ENCODE assay signal across 16 cellular contexts in the genomic region with DNA sequence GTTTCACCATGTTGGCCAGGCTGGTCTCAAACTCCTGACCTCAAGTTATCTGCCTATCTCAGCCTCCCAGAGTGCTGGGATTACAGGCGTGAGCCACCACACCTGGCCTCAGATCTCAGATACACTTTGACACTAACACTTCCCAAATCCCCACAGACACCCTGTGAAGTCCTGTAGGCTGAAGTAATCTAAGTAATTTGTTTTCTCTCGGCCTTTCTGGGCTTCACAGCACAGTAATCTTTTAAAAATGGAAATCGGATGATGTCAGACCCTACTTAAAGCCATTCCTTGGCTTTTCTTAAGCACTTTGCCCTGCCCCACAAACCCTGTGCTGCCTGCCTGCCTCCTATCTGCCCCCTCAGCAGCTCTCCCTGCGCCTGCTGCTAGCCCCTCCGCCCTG. TPM values are rescaled to one million over a fixed set of nuclear protein-coding genes. Genes with fewer than 3 reads are reported as not detected.
DNase-seq lines count a peak whose midpoint lies in the region; ATAC-seq and TF ChIP-seq lines count a peak whose summit lies in the region.
"Had no signal": no experiment of that assay in that cellular context is flagged by ENCODE, and none has a peak within 500 bp of the region (broad histone marks: within the 10 kb centered on the region; RNA-seq: fewer than 3 reads in every experiment).

No MANE protein-coding gene starts in this region.

- no peaks in the 10 kb centered on the region for H3K9me3 ChIP-seq in H9 (ENCODE audit: control insufficient read depth, low read depth, low read length)
- no peaks in the 10 kb centered on the region for H3K9me3 ChIP-seq in mucosa of descending colon
- H3K9me3 ChIP-seq: MG63, psoas muscle, stomach had no signal

- H3K9ac ChIP-seq in H9 (ENCODE audit: extremely low read depth, insufficient read length, low read length): no peak overlapping the region

- H3K56ac ChIP-seq in H9 (ENCODE audit: insufficient read length, low read depth, low read length): no peak overlapping the region

- no peak overlapping the region for H2AK5ac ChIP-seq in H9 (ENCODE audit: insufficient read length, low read length)

- H4K5ac ChIP-seq in H9 (ENCODE audit: insufficient read length, low read depth, low read length): no peak overlapping the region

- H2BK120ac ChIP-seq in H9 (ENCODE audit: low read depth, low read length, poor library complexity, severe bottlenecking): no peak overlapping the region

- H4K8ac ChIP-seq in H9 (replicated peaks; ENCODE audit: insufficient read length, low read depth, low read length): no peak overlapping the region

- TF ChIP-seq CTCF in CD14-positive monocyte (IDR thresholded peaks at IDR 0.05): no peak
- no peak for TF ChIP-seq CTCF in H9 (conservative IDR thresholded peaks at IDR 0.05)
- TF ChIP-seq CTCF in brain (conservative IDR thresholded peaks at IDR 0.05): no peak
- TF ChIP-seq CTCF in nephron progenitor cell (IDR thresholded peaks at IDR 0.05): no peak
- no peak for TF ChIP-seq CTCF in mucosa of descending colon (IDR thresholded peaks at IDR 0.05)

- H2BK15ac ChIP-seq in H9 (ENCODE audit: low read depth, low read length): no peak overlapping the region

- H3K4me2 ChIP-seq in H9 (ENCODE audit: insufficient read depth, insufficient read length, low read length): no peak overlapping the region

- intact Hi-C loops in CD14-positive monocyte (cut with micrococcal nuclease): no loop called here
- intact Hi-C loops in mucosa of descending colon (cut with DNase I, micrococcal nuclease): no loop called here

- H3K79me1 ChIP-seq in H9 (ENCODE audit: insufficient read depth, low read depth, low read length, poor library complexity, severe bottlenecking): peaks cover 5% of the 10 kb centered on the region

- H3K23me2 ChIP-seq in H9 (ENCODE audit: insufficient read length, low read depth, low read length, poor library complexity, severe bottlenecking): no peaks in the 10 kb centered on the region

- H3K9me3 Mint-ChIP-seq in CD14-positive monocyte (no peaks in the 10 kb centered on the region), H9 (no peaks in the 10 kb centered on the region), brain (peaks cover 0 to 3% (median 0%) of the 10 kb centered on the region in 5 experiments), nephron progenitor cell (peaks cover 5% of the 10 kb centered on the region)
- no peaks in the 10 kb centered on the region for H3K9me3 Mint-ChIP-seq in natural killer cell treated with Interleukin-12 subunit alpha and Interleukin-12 subunit beta and Interleukin-15 and Interleukin-18, amount 100 ng/mL, for 72 hours

- H3K4me3 Mint-ChIP-seq in CD14-positive monocyte (no peak overlapping the region), H9 (no peak overlapping the region), brain (no peak overlapping the region), nephron progenitor cell (no peak overlapping the region)
- H3K4me3 Mint-ChIP-seq in natural killer cell treated with Interleukin-12 subunit alpha and Interleukin-12 subunit beta and Interleukin-15 and Interleukin-18, amount 100 ng/mL, for 72 hours: no peak overlapping the region

- no peaks in the 10 kb centered on the region for H3K27me3 Mint-ChIP-seq in CD14-positive monocyte (ENCODE audit: low read depth in 3 of 3)
- H3K27me3 Mint-ChIP-seq in H9 (ENCODE audit: low read depth): no peaks in the 10 kb centered on the region
- H3K27me3 Mint-ChIP-seq in brain: no peaks in the 10 kb centered on the region
- H3K27me3 Mint-ChIP-seq in nephron progenitor cell (ENCODE audit: low read depth, poor library complexity): no peaks in the 10 kb centered on the region
- H3K27me3 Mint-ChIP-seq in natural killer cell treated with Interleukin-12 subunit alpha and Interleukin-12 subunit beta and Interleukin-15 and Interleukin-18, amount 100 ng/mL, for 72 hours: no peaks in the 10 kb centered on the region

- H3K4me3 ChIP-seq in mucosa of descending colon: no peak overlapping the region
- H3K4me3 ChIP-seq: MG63, psoas muscle, stomach had no signal

- no peak overlapping the region for H4K91ac ChIP-seq in H9 (ENCODE audit: insufficient read length, low read depth, low read length)

- no peaks in the 10 kb centered on the region for H3K4me1 Mint-ChIP-seq in CD14-positive monocyte
- H3K4me1 Mint-ChIP-seq in H9: peaks cover 4 to 10% of the 10 kb centered on the region in 2 experiments; a peak in 3 of 4 replicates
- peaks cover 18% of the 10 kb centered on the region for H3K4me1 Mint-ChIP-seq in brain
- H3K4me1 Mint-ChIP-seq in nephron progenitor cell: peaks cover 24% of the 10 kb centered on the region
- peaks cover 9 to 14% of the 10 kb centered on the region in 2 donors for H3K4me1 Mint-ChIP-seq in natural killer cell treated with Interleukin-12 subunit alpha and Interleukin-12 subunit beta and Interleukin-15 and Interleukin-18, amount 100 ng/mL, for 72 hours (ENCODE audit: low read depth in 2 of 2)

- no peaks in the 10 kb centered on the region for H3K36me3 ChIP-seq in mucosa of descending colon (ENCODE audit: low read depth)

- no peak overlapping the region for H3K23ac ChIP-seq in H9 (ENCODE audit: insufficient read length, low read depth, low read length)

- peak overlapping the region in 5 of 7 donors; percentile 12 to 59 (median 21) for H3K27ac Mint-ChIP-seq in CD14-positive monocyte
- H3K27ac Mint-ChIP-seq in H9: peak overlapping the region; percentile 34 to 81 (median 45); a peak in 2 of 7 replicates
- H3K27ac Mint-ChIP-seq in brain: peak overlapping the region in 4 of 5 experiments; percentile 69 to 86 (median 77)
- H3K27ac Mint-ChIP-seq in nephron progenitor cell: peak overlapping the region; percentile 82
- H3K27ac Mint-ChIP-seq in natural killer cell treated with Interleukin-12 subunit alpha and Interleukin-12 subunit beta and Interleukin-15 and Interleukin-18, amount 100 ng/mL, for 72 hours: no peak overlapping the region

- no peaks in the 10 kb centered on the region for H3K27me3 ChIP-seq in H9 (ENCODE audit: insufficient read depth, low read length)
- H3K27me3 ChIP-seq: MG63, stomach had no signal

- ATAC-seq in natural killer cell treated with Interleukin-12 subunit alpha and Interleukin-12 subunit beta and Interleukin-15 and Interleukin-18, amount 100 ng/mL, for 72 hours: no peak
- ATAC-seq in mucosa of descending colon: no peak
- ATAC-seq: psoas muscle had no signal

- no CpG with 5 or more reads among the region's 5 CpGs for WGBS in H9 (ENCODE audit: extremely low coverage, insufficient read length, low lambda C conversion rate)

- no peak overlapping the region for H3K27ac ChIP-seq in H9 (ENCODE audit: insufficient read length, low read depth, low read length)
- H3K27ac ChIP-seq: psoas muscle, stomach had no signal

- peaks cover 77 to 91% of the 10 kb centered on the region in 2 donors for H3K36me3 Mint-ChIP-seq in CD14-positive monocyte
- H3K36me3 Mint-ChIP-seq in H9 (ENCODE audit: insufficient read depth in 1 of 3, low read depth in 3 of 3): peaks cover 47 to 91% (median 88%) of the 10 kb centered on the region in 3 experiments; a peak in 6 of 7 replicates
- H3K36me3 Mint-ChIP-seq in brain: peaks cover 88% of the 10 kb centered on the region
- H3K36me3 Mint-ChIP-seq in nephron progenitor cell (ENCODE audit: low read depth): peaks cover 94% of the 10 kb centered on the region
- H3K36me3 Mint-ChIP-seq in natural killer cell treated with Interleukin-12 subunit alpha and Interleukin-12 subunit beta and Interleukin-15 and Interleukin-18, amount 100 ng/mL, for 72 hours: peaks cover 28% of the 10 kb centered on the region

- H3K4me1 ChIP-seq in H9 (ENCODE audit: insufficient read depth, low read length): no peaks in the 10 kb centered on the region
- H3K4me1 ChIP-seq in mucosa of descending colon (ENCODE audit: low read depth): peaks cover 5% of the 10 kb centered on the region
- H3K4me1 ChIP-seq: psoas muscle had no signal

- no peaks in the 10 kb centered on the region for H4K20me1 ChIP-seq in H9 (ENCODE audit: control insufficient read depth, insufficient read depth, insufficient read length)

- no peak overlapping the region for H2AFZ ChIP-seq in H9 (ENCODE audit: low read length)

- no peak overlapping the region for H2BK12ac ChIP-seq in H9 (ENCODE audit: insufficient read length, low read depth, low read length)

- H2BK20ac ChIP-seq in H9 (ENCODE audit: low read depth, low read length, poor library complexity, severe bottlenecking): no peak overlapping the region

- peaks cover 2% of the 10 kb centered on the region; the same call in 1 of the 2 replicates for H3K79me2 ChIP-seq in H9 (ENCODE audit: insufficient read depth, low read length)

- H3K14ac ChIP-seq in H9 (ENCODE audit: insufficient read depth, low read length): no peak overlapping the region

- DNase-seq in CD14-positive monocyte (ENCODE audit: low spot score) (no peak), H9 (no peak), nephron progenitor cell (no peak), NCI-H1436 treated with DMSO at 0.1 percent for 48 hours (lab: John Stamatoyannopoulos, UW) (no peak), T-helper 2 cell (no peak), mucosa of descending colon (no peak)
- DNase-seq in natural killer cell treated with Interleukin-12 subunit alpha and Interleukin-12 subunit beta and Interleukin-15 and Interleukin-18, amount 100 ng/mL, for 72 hours (ENCODE audit: low spot score): no peak
- DNase-seq: cerebellar nuclear complex, HCEC 1CT, MG63, NCI-H2029, NCI-H510A, OCI-M1, psoas muscle, stomach had no signal

- H3K4ac ChIP-seq in H9 (ENCODE audit: low read depth, low read length): no peak overlapping the region

- no peak overlapping the region for H3K18ac ChIP-seq in H9 (ENCODE audit: insufficient read length, low read depth, low read length)

- H3T11ph ChIP-seq in H9 (ENCODE audit: low read length): no peak overlapping the region

- peak overlapping the region; percentile 13 for H2BK5ac ChIP-seq in H9 (ENCODE audit: insufficient read length, low read length)

RNA-seq across cellular contexts. Expression of a gene that starts 16.2 kb away (rescaled TPM):
- polyA plus RNA-seq in CD14-positive monocyte (10 to 100 TPM; 20.8 to 21.6 TPM), brain (ENCODE audit: insufficient read depth, low read depth, low replicate concordance) (108 TPM)
- total RNA-seq in H9 (2021) (284 and 295 TPM in 2 replicates), mucosa of descending colon (10 to 100 TPM; 73.8 to 91.2 (median 76.6) TPM)
- 100 to 1,000 TPM; 112 to 199 TPM for total RNA-seq in natural killer cell treated with Interleukin-12 subunit alpha and Interleukin-12 subunit beta and Interleukin-15 and Interleukin-18, amount 100 ng/mL, for 72 hours

Comparison
In these comparisons a context has a peak if more than half of its experiments do, and no peak if none do; other contexts are left out.
1. H3K27ac Mint-ChIP-seq: peak in CD14-positive monocyte (5 of 7), H9 (3 of 3), brain (4 of 5) and nephron progenitor cell (single experiment); none in natural killer cell treated with Interleukin-12 subunit alpha and Interleukin-12 subunit beta and Interleukin-15 and Interleukin-18, amount 100 ng/mL, for 72 hours (0 of 2).